1 cellular context compared by ENCODE assay signal in genomic region chr9:33628865-33629410, GRCh38.
TF ChIP-seq lines count a peak whose summit lies in the region.

No MANE protein-coding gene starts in this region.

TF ChIP-seq in GM23338, 12 proteins besides CTCF, POLR2A, EP300 and RAD21 (continued from another document):
- no peak for TF ChIP-seq ZNF462 (CRISPR knock-in tag; IDR thresholded peaks at IDR 0.05)
- TF ChIP-seq CREB1 (CRISPR knock-in tag; IDR thresholded peaks at IDR 0.05; ENCODE audit: low read depth) = no peak
